ENCODE assay signal across 8 cellular contexts in genomic region chr1:153633161-153633746, GRCh38. TPM values are rescaled to one million over a fixed set of nuclear protein-coding genes. Genes with fewer than 3 reads are reported as not detected.
DNase-seq lines count a peak whose midpoint lies in the region; ATAC-seq and TF ChIP-seq lines count a peak whose summit lies in the region.

No MANE protein-coding gene starts in this region.

- no peaks in the 10 kb centered on the region for H3K27me3 ChIP-seq in right atrium auricular region
- no peaks in the 10 kb centered on the region for H3K27me3 ChIP-seq in spleen (replicated peaks in 1 of 7)

- no peak for TF ChIP-seq POLR2A in spleen (IDR thresholded peaks at IDR 0.05)

- peaks cover 24% of the 10 kb centered on the region for H3K36me3 Mint-ChIP-seq in T-helper 2 cell treated with Interferon-gamma antibody and Interleukin-4, amounts not matched to agents 5 μg/mL and 100 μg/mL, for 36 hours (ENCODE audit: low read depth)
- peaks cover 26% of the 10 kb centered on the region for H3K36me3 Mint-ChIP-seq in WTC11

- intact Hi-C loops in spleen (cut with DNase I; ENCODE audit: low total_unique reads): no loop called here

- no peaks in the 10 kb centered on the region for H3K9me3 ChIP-seq in right atrium auricular region
- no peaks in the 10 kb centered on the region for H3K9me3 ChIP-seq in spleen

- peaks cover 28% of the 10 kb centered on the region for H3K4me1 Mint-ChIP-seq in T-helper 2 cell treated with Interferon-gamma antibody and Interleukin-4, amounts not matched to agents 5 μg/mL and 100 μg/mL, for 36 hours (ENCODE audit: low read depth)
- H3K4me1 Mint-ChIP-seq in WTC11: peaks cover 29% of the 10 kb centered on the region

- TF ChIP-seq CTCF in WTC11 (IDR thresholded peaks at IDR 0.05) (no peak), right atrium auricular region (IDR thresholded peaks at IDR 0.05) (no peak), spleen (IDR thresholded peaks at IDR 0.05 in 8 of 11, conservative IDR thresholded peaks at IDR 0.05 in 3 of 11) (no peak)

- H3K27ac ChIP-seq in right atrium auricular region (peak overlapping the region; percentile 100), spleen (peak overlapping the region; percentile 98 to 100 (median 99))

- H3K27ac Mint-ChIP-seq in T-helper 2 cell treated with Interferon-gamma antibody and Interleukin-4, amounts not matched to agents 5 μg/mL and 100 μg/mL, for 36 hours: peak overlapping the region; percentile 100
- peak overlapping the region; percentile 100 for H3K27ac Mint-ChIP-seq in WTC11

- no peak for DNase-seq in T-helper 2 cell treated with Interferon-gamma antibody and Interleukin-4, amounts not matched to agents 5 μg/mL and 100 μg/mL, for 36 hours (ENCODE audit: low spot score)
- DNase-seq in T-helper 2 cell (no peak), WTC11 (ENCODE audit: low spot score) (no peak), right atrium auricular region (ENCODE audit: low spot score) (no peak), spleen (no peak), NCI-H1417 (lab: John Stamatoyannopoulos, UW) (no peak)

- H3K36me3 ChIP-seq in right atrium auricular region (peaks cover 31% of the 10 kb centered on the region), spleen (peaks cover 8 to 34% (median 22%) of the 10 kb centered on the region in 6 donors)

- peak; percentile 14 for ATAC-seq in WTC11
- ATAC-seq in HG02798 (IDR thresholded peaks at IDR 0.05; ENCODE audit: poor library complexity, unreplicated experiment): no peak
- ATAC-seq in GM19467 (IDR thresholded peaks at IDR 0.05; ENCODE audit: unreplicated experiment): no peak

- CTCF ChIA-PET in WTC11 (lab: Charles Lee): interaction anchor here (0.9 to 2.5 kb wide), 23 partner anchors 10 to 280 kb away, joined by 3 to 23 read pairs (median 5); partner anchors contain the start of genes NPR1, S100A14, S100A16 and S100A6

- no peaks in the 10 kb centered on the region for H3K9me3 Mint-ChIP-seq in T-helper 2 cell treated with Interferon-gamma antibody and Interleukin-4, amounts not matched to agents 5 μg/mL and 100 μg/mL, for 36 hours
- H3K9me3 Mint-ChIP-seq in WTC11: no peaks in the 10 kb centered on the region; the same call in 1 of the 2 replicates

- peaks cover 0 to 77% of the 10 kb centered on the region in 2 donors for H3K4me1 ChIP-seq in right atrium auricular region
- H3K4me1 ChIP-seq in spleen: peaks cover 18 to 76% (median 43%) of the 10 kb centered on the region in 6 donors

- H3K4me3 ChIP-seq in right atrium auricular region (peak overlapping the region; percentile 73 to 89), spleen (peak overlapping the region in 6 of 8 donors; percentile 63 to 75 (median 70))

- 48 to 73% (median 63%) methylated on average over 18 of the region's 18 CpGs for WGBS in spleen, 5 donors

- peak overlapping the region; percentile 95 for H3K4me3 Mint-ChIP-seq in T-helper 2 cell treated with Interferon-gamma antibody and Interleukin-4, amounts not matched to agents 5 μg/mL and 100 μg/mL, for 36 hours
- peak overlapping the region; percentile 86 for H3K4me3 Mint-ChIP-seq in WTC11

- POLR2A ChIA-PET in WTC11 (lab: Charles Lee): interaction anchor here (0.7 to 2.3 kb wide), 21 partner anchors 8 to 344 kb away, joined by 3 to 14 read pairs (median 6); partner anchors contain the start of genes JTB, S100A16, S100A4 and SLC27A3

- H3K27me3 Mint-ChIP-seq in T-helper 2 cell treated with Interferon-gamma antibody and Interleukin-4, amounts not matched to agents 5 μg/mL and 100 μg/mL, for 36 hours (ENCODE audit: low read depth): no peaks in the 10 kb centered on the region
- H3K27me3 Mint-ChIP-seq in WTC11 (ENCODE audit: low read depth): no peaks in the 10 kb centered on the region

TF ChIP-seq in WTC11, 78 proteins besides CTCF, POLR2A, EP300 and RAD21:
- no peak for TF ChIP-seq ETV6 (CRISPR knock-in tag; IDR thresholded peaks at IDR 0.05)
- peak; percentile 56 for TF ChIP-seq PRDM15 (CRISPR knock-in tag; IDR thresholded peaks at IDR 0.05)
- peak; percentile 94 for TF ChIP-seq ZNF121 (CRISPR knock-in tag; IDR thresholded peaks at IDR 0.05)
- 0 out of 2 replicates have a peak, but pooled peaks have one; percentile 28 for TF ChIP-seq EMX1 (CRISPR knock-in tag; IDR thresholded peaks at IDR 0.05)
- TF ChIP-seq TCF7 (CRISPR knock-in tag; IDR thresholded peaks at IDR 0.05; ENCODE audit: low read depth): no peak
TF ChIP-seq in WTC11: peak in this region for 3.

RNA-seq across cellular contexts. Expression of gene CHTOP, which starts 0.6 kb away (rescaled TPM):
- total RNA-seq in WTC11 (2021) (101 to 105 TPM (median 104 TPM) in 3 replicates), right atrium auricular region (10 to 100 TPM; 38.2 to 50.1 TPM), spleen (100 to 1,000 TPM in 2 of 7 donors, 10 to 100 TPM in 5; 70.7 to 108 (median 86.3) TPM)
- 10 to 100 TPM; 58.1 to 84.1 (median 73.1) TPM for polyA plus RNA-seq in spleen

RNA-seq across cellular contexts. Expression of gene S100A1, which starts 5.0 kb away (rescaled TPM):
- total RNA-seq in WTC11 (2021) (1.3 to 2.0 TPM (median 1.7 TPM) in 3 replicates), right atrium auricular region (1,000 to 10,000 TPM in 1 of 2 donors, 100 to 1,000 TPM in 1; 965 to 2,413 TPM), spleen (1 to 10 TPM in 1 of 7 donors, not detected in 6; 2.6 TPM)
- 10 to 100 TPM in 1 of 3 donors, 1 to 10 TPM in 2; 1.7 to 39.7 (median 8.2) TPM for polyA plus RNA-seq in spleen

RNA-seq across cellular contexts. Expression of gene S100A13, which starts 5.9 kb away (rescaled TPM):
- 68.4 to 84.2 TPM (median 73.9 TPM) in 3 replicates for total RNA-seq in WTC11 (2021)
- total RNA-seq in right atrium auricular region: 100 to 1,000 TPM; 114 to 314 TPM
- 100 to 1,000 TPM in 1 of 7 donors, 10 to 100 TPM in 6; 48.8 to 103 (median 72.4) TPM for total RNA-seq in spleen
- 100 to 1,000 TPM; 118 to 146 (median 143) TPM for polyA plus RNA-seq in spleen

RNA-seq across cellular contexts. Expression of gene S100A14, which starts 17.1 kb away (rescaled TPM):
- 1.4 to 2.1 TPM (median 1.5 TPM) in 3 replicates for total RNA-seq in WTC11 (2021)
- total RNA-seq in right atrium auricular region: 1 to 10 TPM in 1 of 2 donors, under 1 TPM in 1; 0.55 to 2.4 TPM
- total RNA-seq in spleen: 1 to 10 TPM in 1 of 7 donors, under 1 TPM in 3, not detected in 3; 0.28 to 1.0 (median 0.75) TPM
- polyA plus RNA-seq in spleen: 1 to 10 TPM; 1.2 to 3.0 (median 2.0) TPM

RNA-seq across cellular contexts. Expression of gene S100A16, which starts 20.3 kb away (rescaled TPM):
- total RNA-seq in WTC11 (2021) (14.6 to 17.6 TPM (median 16.8 TPM) in 3 replicates), right atrium auricular region (10 to 100 TPM; 62.7 to 85.1 TPM), spleen (100 to 1,000 TPM in 3 of 7 donors, 10 to 100 TPM in 4; 78.0 to 111 (median 97.0) TPM)
- 100 to 1,000 TPM in 1 of 3 donors, 10 to 100 TPM in 2; 52.0 to 101 (median 68.2) TPM for polyA plus RNA-seq in spleen

Comparison
In these comparisons a context has a peak if more than half of its experiments do, and no peak if none do; other contexts are left out.
1. RNA of gene S100A1, which starts 5.0 kb away (total RNA-seq): 965 to 2,413 TPM in right atrium auricular region; 1.3 to 2.0 TPM in WTC11 and 2.6 TPM in spleen; every median in the first group is over 100 times any median in the second.